In genomic region chr7:5232874-5233273, GRCh38 we compare ENCODE assay signal across 26 cellular contexts. TPM values are rescaled to one million over a fixed set of nuclear protein-coding genes. Genes with fewer than 3 reads are reported as not detected.
DNase-seq lines count a peak whose midpoint lies in the region; ATAC-seq, FAIRE-seq and TF ChIP-seq lines count a peak whose summit lies in the region.
"Had no signal": no experiment of that assay in that cellular context is flagged by ENCODE, and none has a peak within 500 bp of the region (broad histone marks: within the 10 kb centered on the region; RNA-seq: fewer than 3 reads in every experiment).

No MANE protein-coding gene starts in this region.

- H3K79me2 ChIP-seq in K562 (ENCODE audit: control insufficient read depth, insufficient read depth, low read length) (no peaks in the 10 kb centered on the region), osteoblast (ENCODE audit: insufficient read depth, low read length) (no peaks in the 10 kb centered on the region)

- no peak overlapping the region for H3K9ac ChIP-seq in K562 (ENCODE audit: insufficient read depth in 1 of 2, low read depth in 2 of 2, low read length in 2 of 2)

- no peaks in the 10 kb centered on the region for H3K27me3 ChIP-seq in CD4-positive, alpha-beta T cell (ENCODE audit: control insufficient read depth, insufficient read depth, low read length)
- no peaks in the 10 kb centered on the region for H3K27me3 ChIP-seq in H7 (ENCODE audit: control insufficient read depth, insufficient read depth, low read length)
- no peaks in the 10 kb centered on the region for H3K27me3 ChIP-seq in K562 (ENCODE audit: control insufficient read depth in 2 of 2, insufficient read depth in 2 of 2, low read length in 2 of 2)
- no peaks in the 10 kb centered on the region for H3K27me3 ChIP-seq in osteoblast (ENCODE audit: insufficient read depth, low read length)
- H3K27me3 ChIP-seq: dorsolateral prefrontal cortex, heart right ventricle, ovary, right atrium auricular region had no signal

- H3K4me1 ChIP-seq in K562 (replicated peaks in 1 of 2; ENCODE audit: control insufficient read depth in 2 of 2, insufficient read depth in 2 of 2, low read length in 2 of 2) (peaks cover 0 to 3% of the 10 kb centered on the region in 2 experiments; a peak in 3 of 5 replicates), osteoblast (ENCODE audit: insufficient read depth, low read length) (peaks cover 4% of the 10 kb centered on the region)

- BruUV-seq in K562 (replicated peaks; lab: Mats Ljungman, UMichigan), result no TSS peak

- ATAC-seq in CD4-positive, alpha-beta T cell (ENCODE audit: poor library complexity), result no peak
- peak; percentile 48 for ATAC-seq in K562
- ATAC-seq in GM18861 (IDR thresholded peaks at IDR 0.05; ENCODE audit: unreplicated experiment), result no peak
- ATAC-seq: heart right ventricle; left cardiac atrium; Right ventricle myocardium inferior; stimulated activated effector memory CD8-positive, alpha-beta T cell treated with anti-CD3 and anti-CD28 coated beads, Interleukin-12 subunit alpha, Interleukin-12 subunit beta, amount 100 ng/mL, for 72 hours had no signal

- H2AFZ ChIP-seq in K562 (ENCODE audit: low read depth, low read length), result no peak overlapping the region
- no peak overlapping the region for H2AFZ ChIP-seq in osteoblast (ENCODE audit: low read length)

- WGBS in K562 (ENCODE audit: insufficient coverage, low coverage, missing lambda C conversion rate), result 72% methylated on average over 13 of the region's 13 CpGs

- TF ChIP-seq POLR2A in K562 (conservative IDR thresholded peaks at IDR 0.05), result no peak

- no peaks in the 10 kb centered on the region for H4K20me1 ChIP-seq in K562 (replicated peaks; ENCODE audit: control insufficient read depth, insufficient read depth, low read length)
- peaks cover 6% of the 10 kb centered on the region for H4K20me1 ChIP-seq in osteoblast (ENCODE audit: insufficient read depth, low read length)

- DNase-seq in CD4-positive, alpha-beta T cell, result no peak
- DNase-seq in H7 (peak; percentile 70), K562 (ENCODE audit: extremely low read depth in 1 of 4, low spot score in 3 of 4) (no peak), osteoblast (ENCODE audit: insufficient read length, low spot score, missing footprints) (peak; percentile 74), nucleus accumbens (lab: John Stamatoyannopoulos, UW) (no peak)
- DNase-seq in central memory CD4-positive, alpha-beta T cell, result no peak
- no peak for DNase-seq in effector CD4-positive, alpha-beta T cell
- DNase-seq: activated CD4-positive, alpha-beta memory T cell treated with anti-CD3 and anti-CD28 coated beads for 36 hours; activated CD4-positive, CD25-positive, alpha-beta regulatory T cell; activated effector memory CD4-positive, alpha-beta T cell treated with anti-CD3 and anti-CD28 coated beads, Interleukin-2, amount 50 U/mL, for 16 hours; GOT3; heart right ventricle; left cardiac atrium; mesendoderm; NCI-H1092; NCI-H187 treated with DMSO at 0.1 percent for 48 hours; NCI-H226; NCI-H748 treated with DMSO at 0.1 percent for 48 hours; ovary; stimulated activated CD4-positive, alpha-beta T cell treated with anti-CD3 and anti-CD28 coated beads, Interleukin-2, amount 100 ng/mL, for 48 hours had no signal

- POLR2A ChIA-PET in CD4-positive, alpha-beta T cell (lab: Charles Lee), result no interaction called here
- POLR2A ChIA-PET in K562 (lab: Yijun Ruan, JAX), result interaction anchor here (0.6 kb wide), 2 partner anchors 10 to 282 kb away, joined by 3 read pairs; no protein-coding TSS in a partner anchor

- no peak for FAIRE-seq in K562 (lab: Jason Lieb, UNC)

- H3K9me1 ChIP-seq in K562 (ENCODE audit: control insufficient read depth, insufficient read depth, low read length), result no peaks in the 10 kb centered on the region

- H3K36me3 ChIP-seq in H7 (replicated peaks; ENCODE audit: control insufficient read depth, insufficient read depth, low read length) (peaks cover 19% of the 10 kb centered on the region), K562 (ENCODE audit: control insufficient read depth, insufficient read depth, low read length) (peaks cover 31% of the 10 kb centered on the region; the same call in 2 of the 3 replicates), osteoblast (ENCODE audit: insufficient read depth, low read length) (peaks cover 47% of the 10 kb centered on the region)
- H3K36me3 ChIP-seq: ovary had no signal

- in situ Hi-C loops in K562 (cut with MboI), result no loop called here

- no peaks in the 10 kb centered on the region for H3K9me3 Mint-ChIP-seq in CD4-positive, alpha-beta T cell
- H3K9me3 Mint-ChIP-seq: activated CD4-positive, alpha-beta memory T cell treated with anti-CD3 and anti-CD28 coated beads for 36 hours; stimulated activated effector memory CD8-positive, alpha-beta T cell treated with anti-CD3 and anti-CD28 coated beads, Interleukin-12 subunit alpha, Interleukin-12 subunit beta, amount 100 ng/mL, for 72 hours had no signal

- H3K4me2 ChIP-seq in K562 (ENCODE audit: insufficient read depth, low read length) (no peak overlapping the region), osteoblast (ENCODE audit: insufficient read depth, low read length) (no peak overlapping the region)

- H3K27ac Mint-ChIP-seq in CD4-positive, alpha-beta T cell, result peak overlapping the region; percentile 51
- H3K27ac Mint-ChIP-seq: activated CD4-positive, alpha-beta memory T cell treated with anti-CD3 and anti-CD28 coated beads for 36 hours; stimulated activated effector memory CD8-positive, alpha-beta T cell treated with anti-CD3 and anti-CD28 coated beads, Interleukin-12 subunit alpha, Interleukin-12 subunit beta, amount 100 ng/mL, for 72 hours had no signal

- H3K36me3 Mint-ChIP-seq in CD4-positive, alpha-beta T cell (ENCODE audit: low read depth), result peaks cover 41% of the 10 kb centered on the region

- no peaks in the 10 kb centered on the region for H3K9me3 ChIP-seq in CD4-positive, alpha-beta T cell (ENCODE audit: control insufficient read depth, low read length)
- H3K9me3 ChIP-seq in K562 (replicated peaks; ENCODE audit: control insufficient read depth, insufficient read depth, low read depth, low read length) (no peaks in the 10 kb centered on the region), osteoblast (ENCODE audit: low read depth, low read length) (no peaks in the 10 kb centered on the region)
- H3K9me3 ChIP-seq: heart right ventricle, ovary, right atrium auricular region had no signal

- no peak for TF ChIP-seq CTCF in CD4-positive, alpha-beta T cell (IDR thresholded peaks at IDR 0.05)
- TF ChIP-seq CTCF in K562 (IDR thresholded peaks at IDR 0.05 in 2 of 3, conservative IDR thresholded peaks at IDR 0.05 in 1 of 3; ENCODE audit: insufficient read depth in 2 of 3, low read depth in 1 of 3, low read length in 3 of 3), result no peak
- TF ChIP-seq CTCF in osteoblast (IDR thresholded peaks at IDR 0.05; ENCODE audit: extremely low read depth, low read depth, low read length), result no peak

- H3K4me3 Mint-ChIP-seq in CD4-positive, alpha-beta T cell, result no peak overlapping the region
- H3K4me3 Mint-ChIP-seq: activated CD4-positive, alpha-beta memory T cell treated with anti-CD3 and anti-CD28 coated beads for 36 hours; CD14-positive monocyte; stimulated activated effector memory CD8-positive, alpha-beta T cell treated with anti-CD3 and anti-CD28 coated beads, Interleukin-12 subunit alpha, Interleukin-12 subunit beta, amount 100 ng/mL, for 72 hours had no signal

- H3K4me3 ChIP-seq in H7 (ENCODE audit: insufficient read depth, low read depth, low read length), result no peak overlapping the region
- no peak overlapping the region for H3K4me3 ChIP-seq in K562
- no peak overlapping the region for H3K4me3 ChIP-seq in osteoblast (ENCODE audit: insufficient read depth, low read length)
- H3K4me3 ChIP-seq: dorsolateral prefrontal cortex, heart right ventricle, ovary, right atrium auricular region had no signal

- H3K27me3 Mint-ChIP-seq in CD4-positive, alpha-beta T cell, result no peaks in the 10 kb centered on the region

- intact Hi-C loops in CD4-positive, alpha-beta T cell (cut with DNase I, micrococcal nuclease), result no loop called here
- intact Hi-C loops in K562 (cut with micrococcal nuclease), result no loop called here

- no peak for TF ChIP-seq RAD21 in K562 (CRISPR knock-in tag; conservative IDR thresholded peaks at IDR 0.05 in 1 of 2, IDR thresholded peaks at IDR 0.05 in 1 of 2)

- no peak for TF ChIP-seq EP300 in K562 (IDR thresholded peaks at IDR 0.05; ENCODE audit: low read length)

- H3K27ac ChIP-seq in CD4-positive, alpha-beta T cell (ENCODE audit: low read depth, low read length), result no peak overlapping the region
- no peak overlapping the region for H3K27ac ChIP-seq in K562 (ENCODE audit: extremely low read depth, low read depth, low read length)
- H3K27ac ChIP-seq in osteoblast (ENCODE audit: low read depth, low read length), result no peak overlapping the region
- H3K27ac ChIP-seq: ovary had no signal

- peaks cover 21% of the 10 kb centered on the region for H3K4me1 Mint-ChIP-seq in CD4-positive, alpha-beta T cell (ENCODE audit: low read depth)

- CTCF ChIA-PET in CD4-positive, alpha-beta T cell (lab: Charles Lee), result no interaction called here
- CTCF ChIA-PET in K562 (lab: Yijun Ruan, JAX; ENCODE audit: low intra/inter-chr PET ratio), result interaction anchor here (0.7 kb wide), 1 partner anchor 179 kb away, joined by 3 read pairs; no protein-coding TSS in a partner anchor

RNA-seq across cellular contexts. Expression of gene WIPI2, which starts 42.8 kb away (rescaled TPM):
- total RNA-seq in CD4-positive, alpha-beta T cell, result 100 to 1,000 TPM; 108 to 114 TPM
- 50.4 and 55.7 TPM in 2 replicates for total RNA-seq in H7 (2014; rRNA removed; shearing (Covaris generic))
- total RNA-seq in K562 (2011; cell fraction: chromatin; rRNA removed; ENCODE audit: low replicate concordance), result 86.3 and 128 TPM in 2 replicates
- 52.8 and 55.0 TPM in 2 replicates for total RNA-seq in K562 (2011; cell fraction: nucleolus; rRNA removed)
- 72.4 and 86.7 TPM in 2 replicates for total RNA-seq in K562 (2011; cell fraction: nucleoplasm; rRNA removed)
- total RNA-seq in K562 (2014; rRNA removed) (40.0 and 41.1 TPM in 2 replicates), K562 (2014; rRNA removed; fragmentation: Illumina TruSeq; extraction: Trizol) (33.9 and 39.1 TPM in 2 replicates), K562 (2015; rRNA removed; fragmentation: Illumina TruSeq; extraction: Trizol) (31.7 and 35.1 TPM in 2 replicates), K562 (2021) (55.0 and 59.4 TPM in 2 replicates), osteoblast (63.7 and 68.4 TPM in 2 replicates)
- polyA plus RNA-seq in K562 (2011; rRNA removed) (91.6 and 92.9 TPM in 2 replicates), K562 (2014; fragmentation: Illumina TruSeq; extraction: Trizol) (53.2 and 54.7 TPM in 2 replicates), K562 (2014; fragmentation: Nextera tagmentation; extraction: Ambion mirVana) (1 to 10 TPM; 7.9 to 8.0 TPM), K562 (2014; rRNA removed) (56.2 and 60.8 TPM in 2 replicates)
- polyA plus RNA-seq in K562 (2011; cell fraction: cytosol; rRNA removed), result 66.6 and 81.7 TPM in 2 replicates
- 67.1 and 70.4 TPM in 2 replicates for polyA plus RNA-seq in K562 (2011; cell fraction: nucleus; rRNA removed)
- polyA plus RNA-seq in K562 (2012), result 39.4 and 51.1 TPM in 2 replicates
- 69.6 and 84.3 TPM in 2 replicates for polyA minus RNA-seq in K562 (2011; rRNA and poly(A)+ RNA removed)
- polyA minus RNA-seq in K562 (2011; cell fraction: cytosol; rRNA and poly(A)+ RNA removed), result 45.9 and 52.1 TPM in 2 replicates
- 21.1 and 32.7 TPM in 2 replicates for polyA minus RNA-seq in K562 (2011; cell fraction: nucleus; rRNA and poly(A)+ RNA removed)

RNA-seq across cellular contexts. Expression of gene SLC29A4, which starts 49.9 kb away (rescaled TPM):
- total RNA-seq in CD4-positive, alpha-beta T cell, result 1 to 10 TPM in 1 of 2 experiments, under 1 TPM in 1; 0.39 to 1.1 TPM
- total RNA-seq in H7 (2014; rRNA removed; shearing (Covaris generic)), result 15.7 and 16.5 TPM in 2 replicates
- total RNA-seq in K562 (2011; cell fraction: chromatin; rRNA removed; ENCODE audit: low replicate concordance), result 2.7 and 9.3 TPM in 2 replicates
- 2.4 and 3.3 TPM in 2 replicates for total RNA-seq in K562 (2011; cell fraction: nucleolus; rRNA removed)
- 3.4 and 3.6 TPM in 2 replicates for total RNA-seq in K562 (2011; cell fraction: nucleoplasm; rRNA removed)
- 0.77 and 2.3 TPM in 2 replicates for total RNA-seq in K562 (2014; rRNA removed)
- 0.03 and 0.29 TPM in 2 replicates for total RNA-seq in K562 (2014; rRNA removed; fragmentation: Illumina TruSeq; extraction: Trizol)
- 0.14 and 0.19 TPM in 2 replicates for total RNA-seq in K562 (2015; rRNA removed; fragmentation: Illumina TruSeq; extraction: Trizol)
- total RNA-seq in K562 (2021), result 1.2 and 1.4 TPM in 2 replicates
- 1.1 and 1.2 TPM in 2 replicates for polyA plus RNA-seq in K562 (2011; rRNA removed)
- polyA plus RNA-seq in K562 (2011; cell fraction: cytosol; rRNA removed), result 0.80 and 4.7 TPM in 2 replicates
- polyA plus RNA-seq in K562 (2011; cell fraction: nucleus; rRNA removed), result 1.7 and 4.8 TPM in 2 replicates
- 0.60 and 0.78 TPM in 2 replicates for polyA plus RNA-seq in K562 (2012)
- 0.37 and 1.1 TPM in 2 replicates for polyA plus RNA-seq in K562 (2014; fragmentation: Illumina TruSeq; extraction: Trizol)
- under 1 TPM; 0.01 to 0.03 TPM for polyA plus RNA-seq in K562 (2014; fragmentation: Nextera tagmentation; extraction: Ambion mirVana)
- polyA plus RNA-seq in K562 (2014; rRNA removed), result 0.82 and 1.2 TPM in 2 replicates
- polyA minus RNA-seq in K562 (2011; rRNA and poly(A)+ RNA removed), result 0.36 and 2.3 TPM in 2 replicates
- 0.86 and 4.1 TPM in 2 replicates for polyA minus RNA-seq in K562 (2011; cell fraction: cytosol; rRNA and poly(A)+ RNA removed)
- 0.44 and 0.54 TPM in 2 replicates for polyA minus RNA-seq in K562 (2011; cell fraction: nucleus; rRNA and poly(A)+ RNA removed)
- 0.88 and 1.1 TPM in 2 replicates for total RNA-seq in osteoblast

Comparison
In these comparisons a context has a peak if more than half of its experiments do, and no peak if none do; other contexts are left out.
1. DNase-seq: peak in H7 (single experiment) and osteoblast (single experiment); none in CD4-positive, alpha-beta T cell (0 of 10), K562 (0 of 4), nucleus accumbens (0 of 56), central memory CD4-positive, alpha-beta T cell (single experiment) and effector CD4-positive, alpha-beta T cell (single experiment).